ENCODE assay signal across 8 cellular contexts in genomic region chr1:92483442-92484170, GRCh38. TPM values are rescaled to one million over a fixed set of nuclear protein-coding genes. Genes with fewer than 3 reads are reported as not detected.
DNase-seq lines count a peak whose midpoint lies in the region; ATAC-seq, FAIRE-seq and TF ChIP-seq lines count a peak whose summit lies in the region.

No MANE protein-coding gene starts in this region.

- peak; percentile 85 for DNase-seq in COLO668 (lab: John Stamatoyannopoulos, UW; ENCODE audit: unreplicated experiment)
- DNase-seq in SIG-M5 (lab: John Stamatoyannopoulos, UW) = peak; percentile 49
- peak; percentile 80 for DNase-seq in activated naive CD8-positive, alpha-beta T cell treated with anti-CD3 and anti-CD28 coated beads for 36 hours
- DNase-seq in mucosa of descending colon = peak; percentile 51 to 78 (median 67)
- no peak for DNase-seq in stomach
- DNase-seq in H54 (ENCODE audit: insufficient read length, low spot score) = no peak

- intact Hi-C loops in mucosa of descending colon (cut with DNase I, micrococcal nuclease) (no loop called here), stomach (cut with DNase I; ENCODE audit: low total_unique reads) (no loop called here)

- TF ChIP-seq CTCF in mucosa of descending colon (IDR thresholded peaks at IDR 0.05) (no peak), stomach (IDR thresholded peaks at IDR 0.05) (no peak)

- H3K4me1 Mint-ChIP-seq in activated naive CD8-positive, alpha-beta T cell treated with anti-CD3 and anti-CD28 coated beads for 36 hours = peaks cover 26% of the 10 kb centered on the region

- H3K27me3 ChIP-seq in stomach = peaks cover 55 to 98% (median 81%) of the 10 kb centered on the region in 3 donors

- H3K4me3 ChIP-seq in mucosa of descending colon (peak overlapping the region; percentile 27), stomach (peak overlapping the region; percentile 47 to 71 (median 61))

- H3K9me3 ChIP-seq in mucosa of descending colon = no peaks in the 10 kb centered on the region
- H3K9me3 ChIP-seq in stomach = no peaks in the 10 kb centered on the region

- WGBS in stomach, 5 donors = 1 to 4% (median 3%) methylated on average over 24 to 50 of the region's 50 CpGs

- no peak for TF ChIP-seq POLR2A in stomach (IDR thresholded peaks at IDR 0.05)
- no peak for TF ChIP-seq POLR2A in H54 (IDR thresholded peaks at IDR 0.05; ENCODE audit: low read depth, low read length)

- peak overlapping the region; percentile 29 to 83 (median 76) for H3K27ac ChIP-seq in stomach

- ATAC-seq in HG02759 (IDR thresholded peaks at IDR 0.05; ENCODE audit: unreplicated experiment) (peak; percentile 11), mucosa of descending colon (peak; percentile 32), GM19328 (IDR thresholded peaks at IDR 0.05; ENCODE audit: unreplicated experiment) (no peak)

- H3K4me1 ChIP-seq in mucosa of descending colon (ENCODE audit: low read depth) (peaks cover 59% of the 10 kb centered on the region), stomach (peaks cover 66 to 72% (median 71%) of the 10 kb centered on the region in 4 donors)

- TF ChIP-seq EP300 in stomach (IDR thresholded peaks at IDR 0.05) = no peak

- H3K9me3 Mint-ChIP-seq in activated naive CD8-positive, alpha-beta T cell treated with anti-CD3 and anti-CD28 coated beads for 36 hours = no peaks in the 10 kb centered on the region

- H3K4me3 Mint-ChIP-seq in activated naive CD8-positive, alpha-beta T cell treated with anti-CD3 and anti-CD28 coated beads for 36 hours = peak overlapping the region; percentile 94

- no peaks in the 10 kb centered on the region for H3K36me3 ChIP-seq in mucosa of descending colon (ENCODE audit: low read depth)
- H3K36me3 ChIP-seq in stomach = no peaks in the 10 kb centered on the region

- FAIRE-seq in H54 (lab: Jason Lieb, UNC) = no peak

- H3K27me3 Mint-ChIP-seq in activated naive CD8-positive, alpha-beta T cell treated with anti-CD3 and anti-CD28 coated beads for 36 hours = peaks cover 6% of the 10 kb centered on the region

- peaks cover 56% of the 10 kb centered on the region for H3K36me3 Mint-ChIP-seq in activated naive CD8-positive, alpha-beta T cell treated with anti-CD3 and anti-CD28 coated beads for 36 hours

- peak overlapping the region; percentile 97 for H3K27ac Mint-ChIP-seq in activated naive CD8-positive, alpha-beta T cell treated with anti-CD3 and anti-CD28 coated beads for 36 hours

RNA-seq across cellular contexts. Expression of gene GFI1, which starts 3.1 kb away (rescaled TPM):
- total RNA-seq in activated naive CD8-positive, alpha-beta T cell treated with anti-CD3 and anti-CD28 coated beads for 36 hours = 10 to 100 TPM; 79.7 to 85.0 TPM
- total RNA-seq in mucosa of descending colon (1 to 10 TPM; 2.7 to 7.8 (median 7.7) TPM), stomach (10 to 100 TPM in 2 of 5 donors, 1 to 10 TPM in 3; 1.2 to 34.4 (median 1.7) TPM)
- polyA plus RNA-seq in stomach = under 1 TPM; 0.37 to 0.61 (median 0.38) TPM

Comparison
In these comparisons a context has a peak if more than half of its experiments do, and no peak if none do; other contexts are left out.
1. DNase-seq: peak in COLO668 (single experiment), SIG-M5 (single experiment), activated naive CD8-positive, alpha-beta T cell treated with anti-CD3 and anti-CD28 coated beads for 36 hours (single experiment) and mucosa of descending colon (3 of 3); none in stomach (single experiment) and H54 (single experiment).